ENCODE assay signal across 18 cellular contexts in the genomic region with DNA sequence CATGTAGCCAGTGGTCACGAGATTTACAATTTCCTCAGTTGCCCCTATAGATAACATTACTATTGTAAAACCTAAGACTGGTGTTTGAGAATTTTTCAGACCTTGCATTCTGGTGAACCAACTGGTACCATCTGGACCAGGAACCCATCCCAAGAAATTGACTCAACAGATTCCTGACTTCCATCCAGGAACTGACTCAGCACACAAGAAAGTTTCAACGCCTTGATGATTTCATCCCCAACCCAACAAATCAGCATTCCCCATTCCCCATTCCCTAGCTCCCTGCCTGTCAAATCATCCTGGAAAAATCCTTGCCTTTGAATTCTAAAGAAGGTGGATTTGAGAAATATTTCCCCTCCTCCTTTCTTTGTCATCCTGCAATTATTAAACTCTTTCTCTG.
DNase-seq lines count a peak whose midpoint lies in the region; ATAC-seq and TF ChIP-seq lines count a peak whose summit lies in the region.
"Had no signal": no experiment of that assay in that cellular context is flagged by ENCODE, and none has a peak within 500 bp of the region (broad histone marks: within the 10 kb centered on the region; RNA-seq: fewer than 3 reads in every experiment).

No MANE protein-coding gene starts in this region.

- no peak overlapping the region for H3K4me3 Mint-ChIP-seq in osteocyte (ENCODE audit: unreplicated experiment)

- H3K27ac ChIP-seq in RWPE1 (no peak overlapping the region), heart right ventricle (no peak overlapping the region)

- no peaks in the 10 kb centered on the region for H3K4me1 ChIP-seq in heart right ventricle

- CTCF ChIA-PET in RWPE1 (lab: Yijun Ruan, JAX): interaction anchor here (0.6 to 1.1 kb wide), 2 partner anchors 25 to 78 kb away, joined by 3 read pairs; no protein-coding TSS in a partner anchor

- intact Hi-C loops in heart right ventricle (cut with DNase I): no loop called here

- H3K4me1 Mint-ChIP-seq in osteocyte (ENCODE audit: unreplicated experiment): no peaks in the 10 kb centered on the region

- POLR2A ChIA-PET in RWPE1 (lab: Yijun Ruan, JAX; ENCODE audit: low non-redundant PET): no interaction called here

- no peak for ATAC-seq in heart right ventricle
- ATAC-seq: HepG2; left colon; Panc1; right cardiac atrium; stimulated activated naive CD8-positive, alpha-beta T cell treated with anti-CD3 and anti-CD28 coated beads, Interleukin-15, Interleukin-2, amounts not matched to agents 100 U/mL and 50 U/mL, for 24 hours had no signal

- WGBS in heart right ventricle, 2 donors: 66 to 73% methylated on average over 2 of the region's 2 CpGs

- H3K4me3 ChIP-seq in retinal pigment epithelial cell (ENCODE audit: low read length) (no peak overlapping the region), heart right ventricle (no peak overlapping the region)

- no peak overlapping the region for H3K27ac Mint-ChIP-seq in osteocyte (ENCODE audit: unreplicated experiment)

- TF ChIP-seq CTCF in RWPE1 (conservative IDR thresholded peaks at IDR 0.05; ENCODE audit: low read depth): no peak
- TF ChIP-seq CTCF in retinal pigment epithelial cell (conservative IDR thresholded peaks at IDR 0.05; ENCODE audit: low read depth, low read length): no peak
- TF ChIP-seq CTCF in heart right ventricle (IDR thresholded peaks at IDR 0.05): no peak
- TF ChIP-seq CTCF in osteocyte (IDR thresholded peaks at IDR 0.05): no peak

- H3K36me3 Mint-ChIP-seq in osteocyte (ENCODE audit: unreplicated experiment): no peaks in the 10 kb centered on the region

- H3K9me3 ChIP-seq in heart right ventricle: peaks cover 0 to 11% (median 3%) of the 10 kb centered on the region in 11 donors

- DNase-seq in GM04503 (ENCODE audit: low read depth) (peak; percentile 77), RWPE1 (ENCODE audit: low spot score) (peak; percentile 25), fibroblast of gingiva (ENCODE audit: low read depth) (peak; percentile 74), retinal pigment epithelial cell (ENCODE audit: low read depth) (peak; percentile 29), NCI-H82 (lab: John Stamatoyannopoulos, UW) (no peak), heart right ventricle (no peak), osteocyte (ENCODE audit: extremely low spot score, unreplicated experiment) (no peak)
- DNase-seq in effector CD8-positive, alpha-beta T cell (lab: John Stamatoyannopoulos, UW): no peak
- DNase-seq: activated CD4-positive, alpha-beta T cell treated with anti-CD3 and anti-CD28 coated beads, Interleukin-2, amount 50 U/mL, for 48 hours; aorta; effector CD4-positive, alpha-beta T cell; head of caudate nucleus; left colon; NCI-H524; right cardiac atrium; stimulated activated naive CD8-positive, alpha-beta T cell treated with anti-CD3 and anti-CD28 coated beads, Interleukin-15, Interleukin-2, amounts not matched to agents 100 U/mL and 50 U/mL, for 24 hours had no signal

- no peaks in the 10 kb centered on the region for H3K36me3 ChIP-seq in heart right ventricle

- H3K9me3 Mint-ChIP-seq in osteocyte (ENCODE audit: unreplicated experiment): peaks cover 14% of the 10 kb centered on the region

- H3K27me3 Mint-ChIP-seq in osteocyte (ENCODE audit: unreplicated experiment): no peaks in the 10 kb centered on the region

- no peaks in the 10 kb centered on the region for H3K27me3 ChIP-seq in heart right ventricle

Comparison
In these comparisons a context has a peak if more than half of its experiments do, and no peak if none do; other contexts are left out.
1. DNase-seq: peak in GM04503 (single experiment), RWPE1 (single experiment), fibroblast of gingiva (single experiment) and retinal pigment epithelial cell (single experiment); none in NCI-H82 (single experiment), effector CD8-positive, alpha-beta T cell (single experiment), heart right ventricle (0 of 2) and osteocyte (single experiment).